Comparison of ENCODE assay signal across 15 cellular contexts in the genomic region with DNA sequence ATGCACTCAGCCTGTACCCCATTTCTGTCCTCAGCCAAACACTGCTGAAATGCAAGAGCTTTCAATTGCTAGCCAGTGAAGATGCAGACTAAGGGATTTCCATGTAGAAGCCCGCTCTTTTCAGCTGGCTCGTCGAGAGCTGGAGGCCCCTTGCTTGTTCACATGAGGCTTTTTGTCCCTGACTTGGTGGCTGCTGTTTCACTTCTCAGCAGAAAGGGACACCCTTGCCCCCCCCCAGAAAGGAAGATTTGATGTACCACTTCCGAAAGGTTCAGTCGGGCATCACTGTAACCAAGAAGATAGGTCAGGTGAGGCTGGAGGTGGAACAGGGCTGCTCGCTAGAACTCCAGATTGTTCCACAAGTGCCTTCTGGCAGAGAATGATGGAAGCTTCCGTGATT.
"Had no signal": no experiment of that assay in that cellular context is flagged by ENCODE, and none has a peak within 500 bp of the region (broad histone marks: within the 10 kb centered on the region; RNA-seq: fewer than 3 reads in every experiment).

No MANE protein-coding gene starts in this region.

- FAIRE-seq: islet of Langerhans had no signal

- DNase-seq: activated CD4-positive, alpha-beta T cell treated with anti-CD3 and anti-CD28 coated beads for 36 hours; activated CD8-positive, alpha-beta memory T cell treated with anti-CD3 and anti-CD28 coated beads, Interleukin-2, amount 50 U/mL, for 4 hours; activated CD8-positive, alpha-beta T cell treated with anti-CD3 and anti-CD28 coated beads for 36 hours; activated effector memory CD4-positive, alpha-beta T cell treated with Interleukin-2 at 50 U/mL for 16 hours; cerebellar nuclear complex; heart left ventricle; mammary epithelial cell; ovary; stimulated activated CD4-positive, alpha-beta T cell treated with anti-CD3 and anti-CD28 coated beads, Interleukin-4, amount 100 ng/mL, for 4 hours; T-helper 9 cell; tibial artery had no signal

- H3K4me3 Mint-ChIP-seq: activated CD4-positive, alpha-beta T cell treated with anti-CD3 and anti-CD28 coated beads for 36 hours; activated CD8-positive, alpha-beta T cell treated with anti-CD3 and anti-CD28 coated beads for 36 hours; activated naive CD4-positive, alpha-beta T cell treated with anti-CD3 and anti-CD28 coated beads, Interleukin-2, amount 50 U/mL, for 24 hours had no signal

- H3K27me3 ChIP-seq: esophagus muscularis mucosa, heart left ventricle, ovary, tibial artery, vagina had no signal

- ATAC-seq: activated CD4-positive, alpha-beta T cell treated with anti-CD3 and anti-CD28 coated beads for 36 hours; activated CD8-positive, alpha-beta T cell treated with anti-CD3 and anti-CD28 coated beads for 36 hours; heart left ventricle had no signal

- H3K4me3 ChIP-seq: esophagus muscularis mucosa, heart left ventricle, ovary, tibial artery, vagina had no signal

- H3K36me3 ChIP-seq: esophagus muscularis mucosa, ovary, tibial artery, vagina had no signal

- H3K27me3 Mint-ChIP-seq: activated CD4-positive, alpha-beta T cell treated with anti-CD3 and anti-CD28 coated beads for 36 hours; activated CD8-positive, alpha-beta T cell treated with anti-CD3 and anti-CD28 coated beads for 36 hours; activated naive CD4-positive, alpha-beta T cell treated with anti-CD3 and anti-CD28 coated beads, Interleukin-2, amount 50 U/mL, for 24 hours had no signal

- H3K27ac Mint-ChIP-seq: activated CD4-positive, alpha-beta T cell treated with anti-CD3 and anti-CD28 coated beads for 36 hours; activated CD8-positive, alpha-beta T cell treated with anti-CD3 and anti-CD28 coated beads for 36 hours had no signal

- H3K27ac ChIP-seq: heart left ventricle, ovary, tibial artery, vagina had no signal

- H3K9me3 ChIP-seq: esophagus muscularis mucosa, heart left ventricle, ovary, tibial artery, vagina had no signal

- H3K9me3 Mint-ChIP-seq: activated CD8-positive, alpha-beta T cell treated with anti-CD3 and anti-CD28 coated beads for 36 hours; activated naive CD4-positive, alpha-beta T cell treated with anti-CD3 and anti-CD28 coated beads, Interleukin-2, amount 50 U/mL, for 24 hours had no signal
